ENCODE assay signal across 9 cellular contexts in the genomic region with DNA sequence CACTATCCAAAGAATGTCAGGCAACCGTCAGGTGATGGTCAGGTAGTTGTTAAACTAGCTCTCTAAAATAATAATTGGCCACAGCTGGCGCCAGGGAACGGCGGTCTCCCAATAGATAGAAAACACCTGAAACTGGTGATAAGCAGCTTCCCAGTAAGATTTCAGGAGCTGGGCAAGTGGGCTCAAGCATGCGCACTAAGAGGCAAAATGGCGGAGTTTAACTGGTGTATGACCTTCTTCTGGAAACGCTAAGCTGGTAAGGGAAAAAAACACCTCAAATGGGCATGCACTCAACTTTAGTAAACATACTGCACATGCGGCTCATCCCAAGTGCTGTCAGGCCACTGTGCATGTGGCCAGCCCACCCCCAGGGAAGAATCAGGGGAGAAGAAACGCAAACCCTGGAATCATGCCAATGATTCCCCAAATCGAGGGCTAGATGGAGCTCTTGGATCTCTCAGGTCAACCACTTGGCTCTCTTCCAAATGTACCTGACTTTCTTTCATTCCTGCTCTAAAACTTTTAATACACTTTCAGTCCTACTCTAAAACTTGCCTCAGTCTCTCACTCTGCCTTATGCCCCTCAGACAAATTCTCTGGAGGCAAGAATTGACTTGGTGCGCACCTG.
DNase-seq lines count a peak whose midpoint lies in the region; ATAC-seq, FAIRE-seq and TF ChIP-seq lines count a peak whose summit lies in the region.
"Had no signal": no experiment of that assay in that cellular context is flagged by ENCODE, and none has a peak within 500 bp of the region (broad histone marks: within the 10 kb centered on the region; RNA-seq: fewer than 3 reads in every experiment).

No MANE protein-coding gene starts in this region.

- no peak overlapping the region for H2BK20ac ChIP-seq in H1 (ENCODE audit: low read length)

- no peak overlapping the region for H3K4ac ChIP-seq in H1 (replicated peaks; ENCODE audit: insufficient read length, low read depth, low read length)

- CTCF ChIA-PET in H1 (lab: Charles Lee; ENCODE audit: partially characterized antibody) = interaction anchor here (0.6 to 1.7 kb wide), 16 partner anchors 8 to 514 kb away, joined by 3 to 8 read pairs (median 3); no protein-coding TSS in a partner anchor

- no peak for FAIRE-seq in H1 (lab: Jason Lieb, UNC)
- FAIRE-seq: astrocyte had no signal

- H3K4me1 ChIP-seq in H1 (replicated peaks in 1 of 4; ENCODE audit: control insufficient read depth in 3 of 4, insufficient read depth in 4 of 4, low read length in 3 of 4) = no peaks in the 10 kb centered on the region

- H2AFZ ChIP-seq in H1 (ENCODE audit: low read length) = peak overlapping the region; percentile 67

- no peak overlapping the region for H4K91ac ChIP-seq in H1 (replicated peaks; ENCODE audit: insufficient read length, low read length)

- no peaks in the 10 kb centered on the region; a peak in 1 of 7 replicates for H3K27me3 ChIP-seq in H1 (replicated peaks in 1 of 4; ENCODE audit: control insufficient read depth in 3 of 4, extremely low read depth in 1 of 4, insufficient read depth in 3 of 4, low read length in 3 of 4)

- H3K56ac ChIP-seq in H1 (replicated peaks; ENCODE audit: insufficient read length, low read depth, low read length) = no peak overlapping the region

- H4K8ac ChIP-seq in H1 (ENCODE audit: extremely low read depth, insufficient read depth, low read length) = no peak overlapping the region

- H3K9me3 ChIP-seq in H1 (ENCODE audit: insufficient read depth in 2 of 2, low read depth in 1 of 2, low read length in 1 of 2) = no peaks in the 10 kb centered on the region

- H3K4me1 Mint-ChIP-seq in progenitor cell of endocrine pancreas (ENCODE audit: low read depth) = peaks cover 4% of the 10 kb centered on the region

- H3K4me3 Mint-ChIP-seq in progenitor cell of endocrine pancreas (ENCODE audit: low read depth) = no peak overlapping the region
- H3K4me3 Mint-ChIP-seq: mesothelial cell of epicardium had no signal

- H3K9ac ChIP-seq in H1 (replicated peaks in 1 of 4; ENCODE audit: extremely low read depth in 1 of 4, low read depth in 3 of 4, low read length in 3 of 4) = no peak overlapping the region

- ATAC-seq in GM19463 (IDR thresholded peaks at IDR 0.05; ENCODE audit: unreplicated experiment) = no peak

- no peak overlapping the region for H2BK5ac ChIP-seq in H1 (ENCODE audit: low read depth, low read length)

- 0 out of 2 replicates have a peak overlapping the region, but pooled peaks have one; percentile 7 for H2BK12ac ChIP-seq in H1 (ENCODE audit: low read depth, low read length)

- DNase-seq in HT1080 (ENCODE audit: low read depth) (peak; percentile 13), NCI-H748 (lab: John Stamatoyannopoulos, UW; ENCODE audit: unreplicated experiment) (peak; percentile 60), H1 (ENCODE audit: low read depth in 1 of 2, low spot score in 2 of 2) (peak in 1 of 2 experiments; percentile 46), progenitor cell of endocrine pancreas (ENCODE audit: low spot score, unreplicated experiment) (no peak)
- DNase-seq in effector CD4-positive, alpha-beta T cell = no peak
- no peak for DNase-seq in effector CD8-positive, alpha-beta T cell (lab: John Stamatoyannopoulos, UW)

- no peak for TF ChIP-seq POLR2A in H1 (IDR thresholded peaks at IDR 0.05; ENCODE audit: control extremely low read depth in 1 of 2, low read depth in 2 of 2, low read length in 2 of 2)

- H3K4me2 ChIP-seq in H1 (ENCODE audit: insufficient read depth in 1 of 2, low read depth in 2 of 2, low read length in 2 of 2) = no peak overlapping the region

- H3K9me3 Mint-ChIP-seq in progenitor cell of endocrine pancreas (ENCODE audit: low read depth) = no peaks in the 10 kb centered on the region
- H3K9me3 Mint-ChIP-seq: mesothelial cell of epicardium had no signal

- H2BK120ac ChIP-seq in H1 (replicated peaks; ENCODE audit: low read depth, low read length) = no peak overlapping the region

- POLR2A ChIA-PET in H1 (lab: Charles Lee; ENCODE audit: partially characterized antibody) = interaction anchor here (1.1 kb wide), 1 partner anchor 479 kb away, joined by 5 read pairs; the partner anchor contains the start of gene CTNNB1

- H3K36me3 ChIP-seq in H1 (ENCODE audit: control insufficient read depth in 2 of 4, insufficient read depth in 4 of 4, low read length in 3 of 4) = no peaks in the 10 kb centered on the region

- no peaks in the 10 kb centered on the region for H3K36me3 Mint-ChIP-seq in progenitor cell of endocrine pancreas (ENCODE audit: insufficient read depth)
- H3K36me3 Mint-ChIP-seq: mesothelial cell of epicardium had no signal

- no peak overlapping the region for H2AK5ac ChIP-seq in H1 (ENCODE audit: low read depth, low read length)

- H3K23ac ChIP-seq in H1 (ENCODE audit: insufficient read length) = no peak overlapping the region

- TF ChIP-seq RAD21 in H1 (IDR thresholded peaks at IDR 0.05 in 1 of 2, conservative IDR thresholded peaks at IDR 0.05 in 1 of 2; ENCODE audit: low read depth in 2 of 2, low read length in 2 of 2) = peak; percentile 86

- TF ChIP-seq CTCF in H1 (IDR thresholded peaks at IDR 0.05; ENCODE audit: control extremely low read depth in 1 of 3, insufficient read depth in 1 of 3, low read depth in 1 of 3, low read length in 3 of 3) (peak; percentile 21 to 68 (median 47)), progenitor cell of endocrine pancreas (IDR thresholded peaks at IDR 0.05; ENCODE audit: unreplicated experiment) (peak; percentile 29)

- H3K27ac Mint-ChIP-seq in progenitor cell of endocrine pancreas = no peak overlapping the region
- H3K27ac Mint-ChIP-seq: mesothelial cell of epicardium had no signal

- no peak overlapping the region for H4K5ac ChIP-seq in H1 (ENCODE audit: insufficient read length, low read depth, low read length)

- WGBS in H1 (ENCODE audit: extremely low coverage in 1 of 2, insufficient coverage in 1 of 2, insufficient read length in 1 of 2, insufficient replicate concordance in 2 of 2, low coverage in 1 of 2, low lambda C conversion rate in 2 of 2, missing lambda C conversion rate in 1 of 2), 2 experiments = 91% methylated on average over 11 of the region's 11 CpGs; no CpG with 5 or more reads in 1 of the 2 experiments

- no peaks in the 10 kb centered on the region for H3K79me1 ChIP-seq in H1 (ENCODE audit: low read depth, low read length)

- no peak overlapping the region for H3K14ac ChIP-seq in H1 (ENCODE audit: insufficient read length)

- H3K27me3 Mint-ChIP-seq in progenitor cell of endocrine pancreas = peaks cover 11% of the 10 kb centered on the region

- H4K20me1 ChIP-seq in H1 (replicated peaks in 1 of 2; ENCODE audit: control insufficient read depth in 1 of 2, insufficient read depth in 2 of 2, low read length in 2 of 2) = no peaks in the 10 kb centered on the region

- H3K23me2 ChIP-seq in H1 (ENCODE audit: low read depth, low read length) = no peaks in the 10 kb centered on the region

- H2BK15ac ChIP-seq in H1 (ENCODE audit: low read length) = no peak overlapping the region

- no peak overlapping the region for H3K4me3 ChIP-seq in H1 (ENCODE audit: extremely low read depth in 1 of 4, insufficient read depth in 2 of 4, low read depth in 3 of 4, low read length in 4 of 4)

- H3K18ac ChIP-seq in H1 (ENCODE audit: extremely low read depth, low read length) = no peak overlapping the region

- H3K79me2 ChIP-seq in H1 (ENCODE audit: control insufficient read depth in 1 of 2, insufficient read depth in 2 of 2, low read length in 2 of 2) = no peaks in the 10 kb centered on the region

- no peak overlapping the region for H3K27ac ChIP-seq in H1 (ENCODE audit: low read depth, low read length)

- no peak for TF ChIP-seq EP300 in H1 (IDR thresholded peaks at IDR 0.05; ENCODE audit: borderline replicate concordance in 1 of 2, low read depth in 2 of 2, low read length in 2 of 2)

TF ChIP-seq in H1, 55 proteins besides CTCF, POLR2A, EP300 and RAD21:
- TF ChIP-seq TBP (IDR thresholded peaks at IDR 0.05; ENCODE audit: low read depth, low read length) (no peak), SUZ12 (IDR thresholded peaks at IDR 0.05; ENCODE audit: low read length) (no peak), RBBP5 (IDR thresholded peaks at IDR 0.05; ENCODE audit: borderline replicate concordance, low read depth, low read length) (no peak), ASH2L (IDR thresholded peaks at IDR 0.05; ENCODE audit: low read length) (no peak), CBX5 (IDR thresholded peaks at IDR 0.05; ENCODE audit: low read depth, low read length) (no peak), POLR2AphosphoS5 (IDR thresholded peaks at IDR 0.05; ENCODE audit: low read depth, low read length) (no peak), JUN (IDR thresholded peaks at IDR 0.05; ENCODE audit: low read depth, low read length) (no peak), TAF7 (optimal IDR thresholded peaks at IDR 0.05; ENCODE audit: borderline replicate concordance, low read depth, low read length) (no peak), YY1 (IDR thresholded peaks at IDR 0.05; ENCODE audit: low read depth, low read length) (no peak), SIX5 (IDR thresholded peaks at IDR 0.05; ENCODE audit: low read depth, low read length) (no peak), ZNF274 (IDR thresholded peaks at IDR 0.05; ENCODE audit: borderline replicate concordance, extremely low read depth, low read length) (no peak)
- TF ChIP-seq, protein P1, sequence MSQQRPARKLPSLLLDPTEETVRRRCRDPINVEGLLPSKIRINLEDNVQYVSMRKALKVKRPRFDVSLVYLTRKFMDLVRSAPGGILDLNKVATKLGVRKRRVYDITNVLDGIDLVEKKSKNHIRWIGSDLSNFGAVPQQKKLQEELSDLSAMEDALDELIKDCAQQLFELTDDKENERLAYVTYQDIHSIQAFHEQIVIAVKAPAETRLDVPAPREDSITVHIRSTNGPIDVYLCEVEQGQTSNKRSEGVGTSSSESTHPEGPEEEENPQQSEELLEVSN (IDR thresholded peaks at IDR 0.05) = no peak
TF ChIP-seq in H1: peak in this region for 0.

Comparison
In these comparisons a context has a peak if more than half of its experiments do, and no peak if none do; other contexts are left out.
1. DNase-seq: peak in HT1080 (single experiment) and NCI-H748 (single experiment); none in progenitor cell of endocrine pancreas (single experiment), effector CD4-positive, alpha-beta T cell (single experiment) and effector CD8-positive, alpha-beta T cell (single experiment).